1 cellular context compared by ENCODE assay signal in the genomic region with DNA sequence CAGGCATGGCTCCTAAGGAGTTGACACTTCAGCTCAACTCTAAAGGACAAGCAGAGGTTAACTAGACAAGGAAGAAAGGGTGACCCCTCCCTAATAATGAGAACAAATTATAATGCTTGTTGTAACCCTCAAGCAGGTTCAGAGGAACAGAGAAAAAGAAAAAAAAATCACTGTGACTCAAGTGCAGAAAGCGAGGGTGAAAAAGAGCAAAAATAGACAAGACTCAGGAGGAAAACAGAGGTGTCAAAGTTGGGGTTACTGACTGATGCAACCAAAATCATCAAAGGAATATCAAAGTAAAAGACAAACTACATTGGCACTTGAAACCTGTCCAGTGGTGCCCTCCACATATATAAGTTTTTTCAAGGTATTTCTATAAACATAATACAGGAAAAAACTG.
TF ChIP-seq lines count a peak whose summit lies in the region.

No MANE protein-coding gene starts in this region.

TF ChIP-seq in WTC11, 78 proteins besides CTCF, POLR2A, EP300 and RAD21 (continued from another document):
- TF ChIP-seq, protein P1, sequence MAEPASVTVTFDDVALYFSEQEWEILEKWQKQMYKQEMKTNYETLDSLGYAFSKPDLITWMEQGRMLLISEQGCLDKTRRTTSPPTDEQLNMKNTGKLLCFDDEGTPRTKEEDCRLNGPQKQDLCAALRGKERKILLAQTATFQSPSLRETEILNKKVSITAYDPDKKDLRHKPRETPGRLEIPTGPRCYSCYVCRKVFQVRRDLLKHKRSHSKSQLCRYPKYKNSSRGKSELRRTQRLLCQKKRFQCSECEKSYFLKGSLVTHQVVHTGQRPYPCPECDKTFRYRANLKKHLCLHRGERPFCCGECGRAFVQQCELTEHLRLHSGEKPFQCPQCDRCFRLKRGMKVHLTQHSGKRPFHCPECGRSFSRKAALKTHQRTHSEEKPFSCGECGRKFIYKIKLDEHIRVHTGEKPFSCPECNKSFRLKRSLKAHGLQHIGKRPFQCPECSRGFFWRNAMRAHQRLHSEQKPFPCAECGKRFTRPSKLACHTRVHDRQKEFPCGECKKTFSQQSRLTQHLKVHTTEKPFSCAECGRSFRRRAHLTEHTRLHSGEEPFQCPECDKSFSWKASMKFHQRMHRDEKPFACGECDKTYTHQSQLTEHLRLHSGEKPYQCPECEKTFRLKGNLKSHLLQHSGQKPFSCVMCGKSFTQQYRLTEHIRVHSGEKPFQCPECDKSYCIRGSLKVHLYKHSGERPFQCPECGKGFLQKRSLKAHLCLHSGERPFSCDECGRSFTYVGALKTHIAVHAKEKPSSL (CRISPR knock-in tag; conservative IDR thresholded peaks at IDR 0.05), result no peak
- TF ChIP-seq NR2C2 (CRISPR knock-in tag; IDR thresholded peaks at IDR 0.05) (no peak), KAT7 (CRISPR knock-in tag; IDR thresholded peaks at IDR 0.05; ENCODE audit: borderline replicate concordance) (no peak), RELA (CRISPR knock-in tag; IDR thresholded peaks at IDR 0.05; ENCODE audit: borderline replicate concordance) (no peak), OVOL2 (CRISPR knock-in tag; IDR thresholded peaks at IDR 0.05; ENCODE audit: borderline replicate concordance) (no peak), TP53 (CRISPR knock-in tag; IDR thresholded peaks at IDR 0.05) (no peak)
- TF ChIP-seq, protein P2, sequence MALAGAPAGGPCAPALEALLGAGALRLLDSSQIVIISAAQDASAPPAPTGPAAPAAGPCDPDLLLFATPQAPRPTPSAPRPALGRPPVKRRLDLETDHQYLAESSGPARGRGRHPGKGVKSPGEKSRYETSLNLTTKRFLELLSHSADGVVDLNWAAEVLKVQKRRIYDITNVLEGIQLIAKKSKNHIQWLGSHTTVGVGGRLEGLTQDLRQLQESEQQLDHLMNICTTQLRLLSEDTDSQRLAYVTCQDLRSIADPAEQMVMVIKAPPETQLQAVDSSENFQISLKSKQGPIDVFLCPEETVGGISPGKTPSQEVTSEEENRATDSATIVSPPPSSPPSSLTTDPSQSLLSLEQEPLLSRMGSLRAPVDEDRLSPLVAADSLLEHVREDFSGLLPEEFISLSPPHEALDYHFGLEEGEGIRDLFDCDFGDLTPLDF (CRISPR knock-in tag; IDR thresholded peaks at IDR 0.05), result no peak
- TF ChIP-seq, protein P3, sequence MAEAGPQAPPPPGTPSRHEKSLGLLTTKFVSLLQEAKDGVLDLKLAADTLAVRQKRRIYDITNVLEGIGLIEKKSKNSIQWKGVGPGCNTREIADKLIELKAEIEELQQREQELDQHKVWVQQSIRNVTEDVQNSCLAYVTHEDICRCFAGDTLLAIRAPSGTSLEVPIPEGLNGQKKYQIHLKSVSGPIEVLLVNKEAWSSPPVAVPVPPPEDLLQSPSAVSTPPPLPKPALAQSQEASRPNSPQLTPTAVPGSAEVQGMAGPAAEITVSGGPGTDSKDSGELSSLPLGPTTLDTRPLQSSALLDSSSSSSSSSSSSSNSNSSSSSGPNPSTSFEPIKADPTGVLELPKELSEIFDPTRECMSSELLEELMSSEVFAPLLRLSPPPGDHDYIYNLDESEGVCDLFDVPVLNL (CRISPR knock-in tag; IDR thresholded peaks at IDR 0.05; ENCODE audit: borderline replicate concordance, low read depth), result no peak
- TF ChIP-seq, protein P4, sequence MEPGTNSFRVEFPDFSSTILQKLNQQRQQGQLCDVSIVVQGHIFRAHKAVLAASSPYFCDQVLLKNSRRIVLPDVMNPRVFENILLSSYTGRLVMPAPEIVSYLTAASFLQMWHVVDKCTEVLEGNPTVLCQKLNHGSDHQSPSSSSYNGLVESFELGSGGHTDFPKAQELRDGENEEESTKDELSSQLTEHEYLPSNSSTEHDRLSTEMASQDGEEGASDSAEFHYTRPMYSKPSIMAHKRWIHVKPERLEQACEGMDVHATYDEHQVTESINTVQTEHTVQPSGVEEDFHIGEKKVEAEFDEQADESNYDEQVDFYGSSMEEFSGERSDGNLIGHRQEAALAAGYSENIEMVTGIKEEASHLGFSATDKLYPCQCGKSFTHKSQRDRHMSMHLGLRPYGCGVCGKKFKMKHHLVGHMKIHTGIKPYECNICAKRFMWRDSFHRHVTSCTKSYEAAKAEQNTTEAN (CRISPR knock-in tag; IDR thresholded peaks at IDR 0.05), result no peak
TF ChIP-seq in WTC11: peak in this region for 0.
